In genomic region chr20:25260770-25261437, GRCh38 we compare ENCODE assay signal across 8 cellular contexts. TPM values are rescaled to one million over a fixed set of nuclear protein-coding genes. Genes with fewer than 3 reads are reported as not detected.
A peak's percentile ranks its signal among the peaks of the same experiment; 100 is the strongest.
DNase-seq lines count a peak whose midpoint lies in the region; ATAC-seq and TF ChIP-seq lines count a peak whose summit lies in the region.
"Not testable (repeated sequence)": the region's sequence is repeated elsewhere in the genome, so short reads cannot be mapped to it uniquely, and the experiment has no call there.

No MANE protein-coding gene starts in this region.

- peaks cover 24% of the 10 kb centered on the region for H3K36me3 Mint-ChIP-seq in CD4-positive, alpha-beta T cell (ENCODE audit: low read depth)
- peaks cover 30% of the 10 kb centered on the region for H3K36me3 Mint-ChIP-seq in activated CD4-positive, alpha-beta T cell treated with anti-CD3 and anti-CD28 coated beads, Interleukin-2, amount 10 ng/mL, durations not matched to agents 7 days and 5 days (ENCODE audit: low read depth)
- not testable (repeated sequence) for H3K36me3 Mint-ChIP-seq in activated naive CD8-positive, alpha-beta T cell
- H3K36me3 Mint-ChIP-seq in endodermal cell (ENCODE audit: low read depth) = peaks cover 54% of the 10 kb centered on the region

- not testable (repeated sequence) for TF ChIP-seq CTCF in CD4-positive, alpha-beta T cell (IDR thresholded peaks at IDR 0.05); endodermal cell (conservative IDR thresholded peaks at IDR 0.05); sigmoid colon (IDR thresholded peaks at IDR 0.05); transverse colon (IDR thresholded peaks at IDR 0.05)

- TF ChIP-seq POLR2A in sigmoid colon (IDR thresholded peaks at IDR 0.05); transverse colon (IDR thresholded peaks at IDR 0.05): not testable (repeated sequence)

- not testable (repeated sequence) for H3K27me3 ChIP-seq in CD4-positive, alpha-beta T cell (ENCODE audit: control insufficient read depth, insufficient read depth, low read length); endodermal cell (ENCODE audit: control insufficient read depth, insufficient read depth, low read length, poor library complexity, severe bottlenecking); sigmoid colon; transverse colon

- intact Hi-C loops in CD4-positive, alpha-beta T cell (cut with DNase I, micrococcal nuclease); sigmoid colon (cut with DNase I): not testable (repeated sequence)
- intact Hi-C loops in transverse colon (cut with DNase I; ENCODE audit: low total_unique reads) = loop anchor here (10.0 kb wide), 1 partner anchor 206 kb away; the partner anchor contains the start of gene ACSS1

- not testable (repeated sequence) for H3K9me3 Mint-ChIP-seq in CD4-positive, alpha-beta T cell; activated CD4-positive, alpha-beta T cell treated with anti-CD3 and anti-CD28 coated beads, Interleukin-2, amount 10 ng/mL, durations not matched to agents 7 days and 5 days; activated naive CD8-positive, alpha-beta T cell (ENCODE audit: low read depth)
- H3K9me3 Mint-ChIP-seq in endodermal cell = peaks cover 24% of the 10 kb centered on the region

- POLR2A ChIA-PET in CD4-positive, alpha-beta T cell (lab: Charles Lee) = interaction anchor here (0.9 to 2.2 kb wide), 4 partner anchors 11 to 66 kb away, joined by 3 to 27 read pairs (median 10); partner anchors contain the start of genes ENTPD6 and PYGB
- POLR2A ChIA-PET in activated CD4-positive, alpha-beta T cell treated with anti-CD3 and anti-CD28 coated beads, Interleukin-2, amount 10 ng/mL, durations not matched to agents 7 days and 5 days (lab: Charles Lee) = not testable (repeated sequence)

- in situ Hi-C loops in transverse colon (cut with MboI; ENCODE audit: low pct_ligation_motif_present in 1 of 4, low pct_unique_long_range_greater_than_20kb in 1 of 4, low sequenced_read_pairs in 3 of 4) = not testable (repeated sequence)

- peak in 4 of 10 experiments; percentile 35 to 54 (median 46) for DNase-seq in CD4-positive, alpha-beta T cell
- DNase-seq in activated CD4-positive, alpha-beta T cell treated with anti-CD3 and anti-CD28 coated beads, Interleukin-2, amount 10 ng/mL, durations not matched to agents 7 days and 5 days = not testable (repeated sequence)
- peak; percentile 43 for DNase-seq in activated T-cell treated with anti-CD3 and anti-CD28 coated beads, Interleukin-2, amount 50 U/mL, for 1 hour
- DNase-seq in endodermal cell = peak; percentile 23
- peak; percentile 37 for DNase-seq in mesenteric fat pad (ENCODE audit: low spot score)
- DNase-seq in sigmoid colon = peak; percentile 25
- peak; percentile 8 for DNase-seq in transverse colon

- not testable (repeated sequence) for H3K9ac ChIP-seq in endodermal cell (ENCODE audit: extremely low read depth, low read length, poor library complexity, severe bottlenecking)

- H3K4me1 Mint-ChIP-seq in CD4-positive, alpha-beta T cell (ENCODE audit: low read depth) = peaks cover 65% of the 10 kb centered on the region
- peaks cover 38% of the 10 kb centered on the region for H3K4me1 Mint-ChIP-seq in activated CD4-positive, alpha-beta T cell treated with anti-CD3 and anti-CD28 coated beads, Interleukin-2, amount 10 ng/mL, durations not matched to agents 7 days and 5 days
- peaks cover 60% of the 10 kb centered on the region for H3K4me1 Mint-ChIP-seq in activated naive CD8-positive, alpha-beta T cell (ENCODE audit: low read depth)
- peaks cover 10% of the 10 kb centered on the region for H3K4me1 Mint-ChIP-seq in endodermal cell

- not testable (repeated sequence) for H3K27ac ChIP-seq in CD4-positive, alpha-beta T cell (ENCODE audit: low read depth, low read length); endodermal cell (ENCODE audit: low read depth, low read length); sigmoid colon
- H3K27ac ChIP-seq in transverse colon = peak overlapping the region in 3 of 4 donors; percentile 27 to 51 (median 50)

- WGBS in endodermal cell (ENCODE audit: insufficient coverage in 1 of 2, insufficient read length in 1 of 2), 2 experiments = 93 to 95% methylated on average over 8 to 16 of the region's 16 CpGs
- 60 to 82% methylated on average over 16 of the region's 16 CpGs for WGBS in sigmoid colon, 2 donors
- 86% methylated on average over 14 of the region's 16 CpGs; no CpG with 5 or more reads in 1 of the 2 donors for WGBS in transverse colon (ENCODE audit: low coverage in 1 of 2), 2 donors

- not testable (repeated sequence) for H3K4me1 ChIP-seq in endodermal cell (ENCODE audit: control insufficient read depth, insufficient read depth, low read length)
- H3K4me1 ChIP-seq in sigmoid colon (peaks cover 0 to 37% (median 29%) of the 10 kb centered on the region in 4 donors), transverse colon (peaks cover 10 to 35% (median 22%) of the 10 kb centered on the region in 4 donors)

- CTCF ChIA-PET in CD4-positive, alpha-beta T cell (lab: Charles Lee) = interaction anchor here (1.2 kb wide), 1 partner anchor 66 kb away, joined by 3 read pairs; the partner anchor contains the start of gene ENTPD6
- CTCF ChIA-PET in activated CD4-positive, alpha-beta T cell treated with anti-CD3 and anti-CD28 coated beads, Interleukin-2, amount 10 ng/mL, durations not matched to agents 7 days and 5 days (lab: Charles Lee) = interaction anchor here (0.6 to 1.6 kb wide), 4 partner anchors 9 to 697 kb away, joined by 3 to 4 read pairs (median 3); no protein-coding TSS in a partner anchor

- H3K9me3 ChIP-seq in CD4-positive, alpha-beta T cell (ENCODE audit: control insufficient read depth, low read length); sigmoid colon; transverse colon: not testable (repeated sequence)
- H3K9me3 ChIP-seq in endodermal cell (ENCODE audit: control insufficient read depth, low read length) = peaks cover 19% of the 10 kb centered on the region

- not testable (repeated sequence) for TF ChIP-seq EP300 in sigmoid colon (IDR thresholded peaks at IDR 0.05); transverse colon (IDR thresholded peaks at IDR 0.05; ENCODE audit: low read depth)

- H3K27ac Mint-ChIP-seq in CD4-positive, alpha-beta T cell = peak overlapping the region; percentile 90
- H3K27ac Mint-ChIP-seq in activated CD4-positive, alpha-beta T cell treated with anti-CD3 and anti-CD28 coated beads, Interleukin-2, amount 10 ng/mL, durations not matched to agents 7 days and 5 days = peak overlapping the region; percentile 52
- peak overlapping the region; percentile 90 for H3K27ac Mint-ChIP-seq in activated naive CD8-positive, alpha-beta T cell
- H3K27ac Mint-ChIP-seq in endodermal cell = not testable (repeated sequence)

- ATAC-seq in CD4-positive, alpha-beta T cell (ENCODE audit: poor library complexity) = not testable (repeated sequence)

- not testable (repeated sequence) for H3K27me3 Mint-ChIP-seq in CD4-positive, alpha-beta T cell; activated CD4-positive, alpha-beta T cell treated with anti-CD3 and anti-CD28 coated beads, Interleukin-2, amount 10 ng/mL, durations not matched to agents 7 days and 5 days; activated naive CD8-positive, alpha-beta T cell; endodermal cell (ENCODE audit: insufficient read depth)

- peak overlapping the region; percentile 54 for H3K4me3 Mint-ChIP-seq in CD4-positive, alpha-beta T cell
- H3K4me3 Mint-ChIP-seq in activated CD4-positive, alpha-beta T cell treated with anti-CD3 and anti-CD28 coated beads, Interleukin-2, amount 10 ng/mL, durations not matched to agents 7 days and 5 days; endodermal cell: not testable (repeated sequence)
- H3K4me3 Mint-ChIP-seq in activated naive CD8-positive, alpha-beta T cell = peak overlapping the region; percentile 57

- not testable (repeated sequence) for H3K4me3 ChIP-seq in endodermal cell (ENCODE audit: low read length); sigmoid colon; transverse colon

- H3K36me3 ChIP-seq in endodermal cell (ENCODE audit: control insufficient read depth, insufficient read depth, low read length) = peaks cover 34% of the 10 kb centered on the region
- peaks cover 0 to 33% (median 24%) of the 10 kb centered on the region in 4 donors for H3K36me3 ChIP-seq in sigmoid colon
- H3K36me3 ChIP-seq in transverse colon = not testable (repeated sequence)

RNA-seq across cellular contexts. Expression of gene PYGB, which starts 13.0 kb away (rescaled TPM):
- 10 to 100 TPM; 26.3 to 27.5 TPM for total RNA-seq in CD4-positive, alpha-beta T cell
- 10 to 100 TPM; 28.7 to 30.2 TPM for total RNA-seq in activated CD4-positive, alpha-beta T cell treated with anti-CD3 and anti-CD28 coated beads, Interleukin-2, amount 10 ng/mL, durations not matched to agents 7 days and 5 days
- total RNA-seq in endodermal cell = 10 to 100 TPM; 59.3 to 66.8 TPM
- 48.4 TPM for polyA plus RNA-seq in endodermal cell (2013, experiment 1 of 2)
- 48.7 TPM for polyA plus RNA-seq in endodermal cell (2013, experiment 2 of 2)
- total RNA-seq in mesenteric fat pad = 121 TPM
- 100 to 1,000 TPM; 147 to 317 (median 226) TPM for total RNA-seq in sigmoid colon
- polyA plus RNA-seq in sigmoid colon = 100 to 1,000 TPM in 2 of 3 donors, 10 to 100 TPM in 1; 45.6 to 198 (median 163) TPM
- total RNA-seq in transverse colon = 100 to 1,000 TPM; 195 to 554 (median 359) TPM
